Comparison of ENCODE assay signal across 8 cellular contexts in the genomic region with DNA sequence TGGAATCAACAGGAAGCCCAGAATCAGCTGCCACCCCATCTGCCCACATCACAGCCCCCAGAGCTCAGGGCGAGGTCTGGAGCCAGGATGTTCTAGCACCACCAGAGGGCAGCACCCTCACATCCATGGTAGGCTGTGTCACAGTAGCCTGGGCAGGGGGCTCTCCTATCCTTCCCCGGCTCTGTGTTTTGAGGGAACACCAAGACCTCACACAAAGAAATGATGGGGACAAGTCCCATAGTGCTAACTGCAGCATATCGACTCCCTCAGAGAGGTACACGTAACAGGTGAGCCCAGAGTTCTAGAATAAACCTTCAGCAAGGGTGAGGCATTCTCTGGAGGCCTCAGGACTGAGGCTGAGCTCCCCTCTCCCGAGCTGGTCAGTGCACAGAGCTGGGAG. TPM values are rescaled to one million over a fixed set of nuclear protein-coding genes. Genes with fewer than 3 reads are reported as not detected.
DNase-seq lines count a peak whose midpoint lies in the region; ATAC-seq lines count a peak whose summit lies in the region.

No MANE protein-coding gene starts in this region.

- DNase-seq in NCI-H2196 (lab: John Stamatoyannopoulos, UW; ENCODE audit: unreplicated experiment) (peak; percentile 74), NCI-H2196 treated with DMSO at 0.1 percent for 48 hours (lab: John Stamatoyannopoulos, UW; ENCODE audit: unreplicated experiment) (no peak), NCI-H1930 (lab: John Stamatoyannopoulos, UW) (peak; percentile 36 to 57), left lobe of liver (ENCODE audit: low spot score) (peak; percentile 62)
- peak; percentile 75 for DNase-seq in activated CD4-positive, CD25-positive, alpha-beta regulatory T cell treated with anti-CD3 and anti-CD28 coated beads, Interleukin-2, amount 50 U/mL, for 72 hours
- peak; percentile 68 for DNase-seq in central memory CD4-positive, alpha-beta T cell
- peak; percentile 62 to 68 (median 63) for DNase-seq in stimulated activated CD4-positive, alpha-beta T cell treated with anti-CD3 and anti-CD28 coated beads, TNF-alpha, amount 100 ng/mL, for 4 hours (ENCODE audit: low read depth in 3 of 3)

- ATAC-seq in left lobe of liver (peak; percentile 61), HG03342 (IDR thresholded peaks at IDR 0.05; ENCODE audit: unreplicated experiment) (no peak)

RNA-seq across cellular contexts. Expression of gene KCNC4, which starts 2.3 kb away (rescaled TPM):
- 1.8 TPM for total RNA-seq in left lobe of liver

RNA-seq across cellular contexts. Expression of gene SLC6A17, which starts 57.5 kb away (rescaled TPM):
- total RNA-seq in left lobe of liver: not detected
